ENCODE assay signal across 8 cellular contexts in genomic region chr16:31074073-31074813, GRCh38. TPM values are rescaled to one million over a fixed set of nuclear protein-coding genes. Genes with fewer than 3 reads are reported as not detected.
A peak's percentile ranks its signal among the peaks of the same experiment; 100 is the strongest.
DNase-seq lines count a peak whose midpoint lies in the region; ATAC-seq and TF ChIP-seq lines count a peak whose summit lies in the region.

TSS of gene ZNF646 (plus strand) at chr16:31074422. CDS start at chr16:31076325, 1,903 bp downstream.
TSS of gene ZNF668 (minus strand) at chr16:31074240. CDS start at chr16:31064459, 9,781 bp downstream.

- peaks cover 28% of the 10 kb centered on the region for H3K4me1 Mint-ChIP-seq in chondrocyte (ENCODE audit: low read depth)

- H3K27me3 ChIP-seq in kidney epithelial cell (ENCODE audit: control insufficient read depth, insufficient read depth, low read length) = no peaks in the 10 kb centered on the region

- H3K27ac Mint-ChIP-seq in chondrocyte (ENCODE audit: unreplicated experiment) = peak within 1 kb of the TSS; percentile 98

- no peaks in the 10 kb centered on the region for H3K27me3 Mint-ChIP-seq in chondrocyte (ENCODE audit: low read depth)

- peak within 1 kb of the TSS; percentile 99 for H3K4me3 Mint-ChIP-seq in chondrocyte (ENCODE audit: unreplicated experiment)

- ATAC-seq in HG03439 (IDR thresholded peaks at IDR 0.05; ENCODE audit: unreplicated experiment) = peak; percentile 71

- peak within 1 kb of the TSS; percentile 90 for H3K4me3 ChIP-seq in kidney epithelial cell (ENCODE audit: low read depth, low read length)

- DNase-seq in Ammon's horn (ENCODE audit: low spot score) = peak; percentile 100
- DNase-seq in NCI-H510A treated with DMSO at 0.1 percent for 48 hours (lab: John Stamatoyannopoulos, UW) = peak; percentile 99
- DNase-seq in activated CD4-positive, alpha-beta T cell treated with anti-CD3 and anti-CD28 coated beads for 24 hours (ENCODE audit: low read depth in 2 of 2) = peak; percentile 91 to 97
- peak; percentile 99 for DNase-seq in chondrocyte (ENCODE audit: low spot score)
- peak; percentile 96 for DNase-seq in kidney epithelial cell (ENCODE audit: low read depth)
- DNase-seq in stimulated activated CD4-positive, alpha-beta T cell treated with anti-CD3 and anti-CD28 coated beads, Interleukin-15, amount 100 ng/mL, for 48 hours (ENCODE audit: low read depth in 2 of 2) = peak; percentile 98 to 99

- TF ChIP-seq CTCF in chondrocyte (IDR thresholded peaks at IDR 0.05) (no peak), kidney epithelial cell (IDR thresholded peaks at IDR 0.05; ENCODE audit: insufficient read depth, low read length, poor library complexity, severe bottlenecking) (no peak)

- peak; percentile 88 for TF ChIP-seq POLR2A in GM19193 (IDR thresholded peaks at IDR 0.05; ENCODE audit: extremely low read depth, insufficient read depth, insufficient read length)

- peaks cover 3% of the 10 kb centered on the region for H3K36me3 ChIP-seq in kidney epithelial cell (ENCODE audit: control insufficient read depth, insufficient read depth, low read length)

- peaks cover 11% of the 10 kb centered on the region for H3K36me3 Mint-ChIP-seq in chondrocyte (ENCODE audit: low read depth)

- H3K9me3 Mint-ChIP-seq in chondrocyte (ENCODE audit: low read depth) = no peaks in the 10 kb centered on the region

RNA-seq across cellular contexts. Expression of gene ZNF646, which starts in this region (rescaled TPM):
- total RNA-seq in chondrocyte (13.8 to 17.3 TPM (median 15.2 TPM) in 3 replicates), kidney epithelial cell (17.8 and 19.0 TPM in 2 replicates)

RNA-seq across cellular contexts. Expression of gene ZNF668, which starts in this region (rescaled TPM):
- 14.1 to 18.9 TPM (median 15.2 TPM) in 3 replicates for total RNA-seq in chondrocyte
- 23.1 and 27.8 TPM in 2 replicates for total RNA-seq in kidney epithelial cell

Comparison
In these comparisons a context has a peak if more than half of its experiments do, and no peak if none do; other contexts are left out.
1. Peak in every context shown above with its lines: DNase-seq, ATAC-seq and H3K4me3 ChIP-seq.